Comparison of ENCODE assay signal across 8 cellular contexts in genomic region chr7:16431646-16432424, GRCh38. TPM values are rescaled to one million over a fixed set of nuclear protein-coding genes. Genes with fewer than 3 reads are reported as not detected.
DNase-seq lines count a peak whose midpoint lies in the region; ATAC-seq and TF ChIP-seq lines count a peak whose summit lies in the region.

No MANE protein-coding gene starts in this region.

- H3K27ac Mint-ChIP-seq in activated CD8-positive, alpha-beta memory T cell treated with anti-CD3 and anti-CD28 coated beads, Interleukin-2, amount 10 ng/mL, durations not matched to agents 7 days and 5 days: no peak overlapping the region
- no peak overlapping the region for H3K27ac Mint-ChIP-seq in activated CD8-positive, alpha-beta T cell treated with anti-CD3 and anti-CD28 coated beads for 36 hours
- no peak overlapping the region for H3K27ac Mint-ChIP-seq in activated T-helper 1 cell treated with anti-CD3 and anti-CD28 coated beads, Interleukin-12 subunit alpha, Interleukin-12 subunit beta, Interleukin-2, Interleukin-4 antibody, amounts not matched to agents 30 ng/mL and 10 ng/mL and 1 ng/mL, durations not matched to agents 14 hours and 24 hours and 36 hours

- H4K20me1 ChIP-seq in hepatocyte (ENCODE audit: insufficient read depth, poor library complexity, severe bottlenecking): no peaks in the 10 kb centered on the region

- in situ Hi-C loops in transverse colon (cut with MboI; ENCODE audit: low pct_ligation_motif_present in 1 of 4, low pct_unique_long_range_greater_than_20kb in 1 of 4, low sequenced_read_pairs in 3 of 4): loop anchor here in 2 of 4 donors (10.0 to 25.0 kb wide), 2 partner anchors 130 to 133 kb away; no protein-coding TSS in a partner anchor

- H3K27me3 Mint-ChIP-seq in activated CD8-positive, alpha-beta memory T cell treated with anti-CD3 and anti-CD28 coated beads, Interleukin-2, amount 10 ng/mL, durations not matched to agents 7 days and 5 days: no peaks in the 10 kb centered on the region
- H3K27me3 Mint-ChIP-seq in activated CD8-positive, alpha-beta T cell treated with anti-CD3 and anti-CD28 coated beads for 36 hours: no peaks in the 10 kb centered on the region
- peaks cover 8% of the 10 kb centered on the region for H3K27me3 Mint-ChIP-seq in activated T-helper 1 cell treated with anti-CD3 and anti-CD28 coated beads, Interleukin-12 subunit alpha, Interleukin-12 subunit beta, Interleukin-2, Interleukin-4 antibody, amounts not matched to agents 30 ng/mL and 10 ng/mL and 1 ng/mL, durations not matched to agents 14 hours and 24 hours and 36 hours (ENCODE audit: insufficient read depth)

- TF ChIP-seq POLR2A in transverse colon (IDR thresholded peaks at IDR 0.05): no peak

- peak; percentile 43 for DNase-seq in activated CD8-positive, alpha-beta memory T cell treated with anti-CD3 and anti-CD28 coated beads, Interleukin-2, amount 10 ng/mL, durations not matched to agents 7 days and 5 days
- no peak for DNase-seq in activated CD8-positive, alpha-beta memory T cell treated with anti-CD3 and anti-CD28 coated beads, Interleukin-2, amount 50 U/mL, for 4 hours
- DNase-seq in MV-4-11 (lab: John Stamatoyannopoulos, UW) (peak; percentile 7), hepatocyte (ENCODE audit: low spot score) (peak; percentile 46), transverse colon (peak; percentile 35)
- peak; percentile 54 for DNase-seq in activated CD8-positive, alpha-beta T cell treated with anti-CD3 and anti-CD28 coated beads for 36 hours
- DNase-seq in activated T-helper 1 cell treated with anti-CD3 and anti-CD28 coated beads, Interleukin-12 subunit alpha, Interleukin-12 subunit beta, Interleukin-2, Interleukin-4 antibody, amounts not matched to agents 30 ng/mL and 10 ng/mL and 1 ng/mL, durations not matched to agents 14 hours and 24 hours and 36 hours (ENCODE audit: low spot score): no peak

- TF ChIP-seq CTCF in activated CD8-positive, alpha-beta T cell treated with anti-CD3 and anti-CD28 coated beads for 36 hours (IDR thresholded peaks at IDR 0.05): peak; percentile 52
- TF ChIP-seq CTCF in hepatocyte (IDR thresholded peaks at IDR 0.05; ENCODE audit: poor library complexity): peak; percentile 48
- TF ChIP-seq CTCF in transverse colon (IDR thresholded peaks at IDR 0.05): peak; percentile 27 to 70 (median 51)

- no peaks in the 10 kb centered on the region for H3K9me2 ChIP-seq in hepatocyte (replicated peaks; ENCODE audit: insufficient read depth)

- CTCF ChIA-PET in activated CD8-positive, alpha-beta memory T cell treated with anti-CD3 and anti-CD28 coated beads, Interleukin-2, amount 10 ng/mL, durations not matched to agents 7 days and 5 days (lab: Charles Lee): interaction anchor here (1.4 to 6.0 kb wide), 5 partner anchors 10 to 134 kb away, joined by 3 to 49 read pairs (median 7); partner anchors contain the start of gene CRPPA
- CTCF ChIA-PET in activated CD8-positive, alpha-beta T cell treated with anti-CD3 and anti-CD28 coated beads for 36 hours (lab: Charles Lee): interaction anchor here (0.6 to 5.4 kb wide), 9 partner anchors 11 to 134 kb away, joined by 3 to 63 read pairs (median 3); partner anchors contain the start of gene CRPPA

- no peak overlapping the region for H2AFZ ChIP-seq in hepatocyte

- no peaks in the 10 kb centered on the region for H3K36me3 ChIP-seq in hepatocyte (replicated peaks; ENCODE audit: insufficient read depth, low read depth)
- no peaks in the 10 kb centered on the region for H3K36me3 ChIP-seq in transverse colon

- H3K27ac ChIP-seq in hepatocyte (no peak overlapping the region), transverse colon (no peak overlapping the region)

- intact Hi-C loops in activated CD8-positive, alpha-beta T cell treated with anti-CD3 and anti-CD28 coated beads for 36 hours (cut with micrococcal nuclease): loop anchor here (1.0 kb wide), 1 partner anchor 133 kb away; no protein-coding TSS in a partner anchor
- intact Hi-C loops in transverse colon (cut with DNase I; ENCODE audit: low total_unique reads): no loop called here
- intact Hi-C loops in activated T-helper 1 cell treated with anti-CD3 and anti-CD28 coated beads, Interleukin-12 subunit alpha, Interleukin-12 subunit beta, Interleukin-2, Interleukin-4 antibody, amounts not matched to agents 30 ng/mL and 10 ng/mL and 1 ng/mL, durations not matched to agents 14 hours and 24 hours and 36 hours (cut with micrococcal nuclease): loop anchor here (1.0 kb wide), 2 partner anchors 133 to 486 kb away; no protein-coding TSS in a partner anchor

- H3K27me3 ChIP-seq in hepatocyte (no peaks in the 10 kb centered on the region), transverse colon (no peaks in the 10 kb centered on the region)

- H3K4me1 ChIP-seq in hepatocyte (ENCODE audit: insufficient read depth) (no peaks in the 10 kb centered on the region), transverse colon (peaks cover 0 to 4% (median 0%) of the 10 kb centered on the region in 4 donors)

- peak; percentile 76 for ATAC-seq in activated CD8-positive, alpha-beta memory T cell treated with anti-CD3 and anti-CD28 coated beads, Interleukin-2, amount 10 ng/mL, durations not matched to agents 7 days and 5 days
- ATAC-seq in GM21825 (IDR thresholded peaks at IDR 0.05; ENCODE audit: unreplicated experiment): peak; percentile 61
- ATAC-seq in activated CD8-positive, alpha-beta T cell treated with anti-CD3 and anti-CD28 coated beads for 36 hours: peak; percentile 74

- no peak for TF ChIP-seq EP300 in transverse colon (IDR thresholded peaks at IDR 0.05; ENCODE audit: low read depth)

- 81% methylated on average over 2 of the region's 2 CpGs for whole genome bisulfite sequencing in hepatocyte (ENCODE audit: low lambda C conversion rate, missing lambda C conversion rate)
- WGBS in transverse colon (ENCODE audit: low coverage in 1 of 2), 2 donors: 80 to 93% methylated on average over 2 of the region's 2 CpGs

- peaks cover 8% of the 10 kb centered on the region for H3K4me1 Mint-ChIP-seq in activated CD8-positive, alpha-beta memory T cell treated with anti-CD3 and anti-CD28 coated beads, Interleukin-2, amount 10 ng/mL, durations not matched to agents 7 days and 5 days
- no peaks in the 10 kb centered on the region for H3K4me1 Mint-ChIP-seq in activated CD8-positive, alpha-beta T cell treated with anti-CD3 and anti-CD28 coated beads for 36 hours (ENCODE audit: low read depth)
- no peaks in the 10 kb centered on the region for H3K4me1 Mint-ChIP-seq in activated T-helper 1 cell treated with anti-CD3 and anti-CD28 coated beads, Interleukin-12 subunit alpha, Interleukin-12 subunit beta, Interleukin-2, Interleukin-4 antibody, amounts not matched to agents 30 ng/mL and 10 ng/mL and 1 ng/mL, durations not matched to agents 14 hours and 24 hours and 36 hours (ENCODE audit: low read depth)

- H3K4me3 Mint-ChIP-seq in activated CD8-positive, alpha-beta memory T cell treated with anti-CD3 and anti-CD28 coated beads, Interleukin-2, amount 10 ng/mL, durations not matched to agents 7 days and 5 days: no peak overlapping the region
- H3K4me3 Mint-ChIP-seq in activated CD8-positive, alpha-beta T cell treated with anti-CD3 and anti-CD28 coated beads for 36 hours: no peak overlapping the region
- no peak overlapping the region for H3K4me3 Mint-ChIP-seq in activated T-helper 1 cell treated with anti-CD3 and anti-CD28 coated beads, Interleukin-12 subunit alpha, Interleukin-12 subunit beta, Interleukin-2, Interleukin-4 antibody, amounts not matched to agents 30 ng/mL and 10 ng/mL and 1 ng/mL, durations not matched to agents 14 hours and 24 hours and 36 hours

- H3K9me3 ChIP-seq in hepatocyte (ENCODE audit: low read depth) (no peaks in the 10 kb centered on the region), transverse colon (no peaks in the 10 kb centered on the region)

- no peaks in the 10 kb centered on the region for H3K79me2 ChIP-seq in hepatocyte

- no peaks in the 10 kb centered on the region for H3K36me3 Mint-ChIP-seq in activated CD8-positive, alpha-beta memory T cell treated with anti-CD3 and anti-CD28 coated beads, Interleukin-2, amount 10 ng/mL, durations not matched to agents 7 days and 5 days
- H3K36me3 Mint-ChIP-seq in activated CD8-positive, alpha-beta T cell treated with anti-CD3 and anti-CD28 coated beads for 36 hours (ENCODE audit: low read depth): no peaks in the 10 kb centered on the region
- H3K36me3 Mint-ChIP-seq in activated T-helper 1 cell treated with anti-CD3 and anti-CD28 coated beads, Interleukin-12 subunit alpha, Interleukin-12 subunit beta, Interleukin-2, Interleukin-4 antibody, amounts not matched to agents 30 ng/mL and 10 ng/mL and 1 ng/mL, durations not matched to agents 14 hours and 24 hours and 36 hours (ENCODE audit: low read depth): no peaks in the 10 kb centered on the region

- no peaks in the 10 kb centered on the region for H3K9me3 Mint-ChIP-seq in activated CD8-positive, alpha-beta memory T cell treated with anti-CD3 and anti-CD28 coated beads, Interleukin-2, amount 10 ng/mL, durations not matched to agents 7 days and 5 days (ENCODE audit: low read depth)
- no peaks in the 10 kb centered on the region for H3K9me3 Mint-ChIP-seq in activated CD8-positive, alpha-beta T cell treated with anti-CD3 and anti-CD28 coated beads for 36 hours
- H3K9me3 Mint-ChIP-seq in activated T-helper 1 cell treated with anti-CD3 and anti-CD28 coated beads, Interleukin-12 subunit alpha, Interleukin-12 subunit beta, Interleukin-2, Interleukin-4 antibody, amounts not matched to agents 30 ng/mL and 10 ng/mL and 1 ng/mL, durations not matched to agents 14 hours and 24 hours and 36 hours: no peaks in the 10 kb centered on the region

- no peak overlapping the region for H3K4me2 ChIP-seq in hepatocyte

- POLR2A ChIA-PET in activated CD8-positive, alpha-beta T cell treated with anti-CD3 and anti-CD28 coated beads for 36 hours (lab: Charles Lee): interaction anchor here (3.4 kb wide), 1 partner anchor 11 kb away, joined by 22 read pairs; the partner anchor contains the start of gene CRPPA

- H3K4me3 ChIP-seq in hepatocyte (no peak overlapping the region), transverse colon (no peak overlapping the region)

RNA-seq across cellular contexts. Expression of gene CRPPA, which starts 10.5 kb away (rescaled TPM):
- total RNA-seq in activated CD8-positive, alpha-beta memory T cell treated with anti-CD3 and anti-CD28 coated beads, Interleukin-2, amount 10 ng/mL, durations not matched to agents 7 days and 5 days: 1 to 10 TPM; 1.1 to 1.2 TPM
- total RNA-seq in activated CD8-positive, alpha-beta T cell treated with anti-CD3 and anti-CD28 coated beads for 36 hours: 1 to 10 TPM; 1.4 to 1.6 TPM
- total RNA-seq in hepatocyte (3.4 and 4.4 TPM in 2 replicates), transverse colon (1 to 10 TPM in 3 of 4 donors, under 1 TPM in 1; 0.80 to 2.6 (median 1.8) TPM)
- 2.5 and 3.3 TPM in 2 replicates for polyA plus RNA-seq in hepatocyte
- 0.91 and 1.1 TPM in 2 replicates for total RNA-seq in activated T-helper 1 cell treated with anti-CD3 and anti-CD28 coated beads, Interleukin-12 subunit alpha, Interleukin-12 subunit beta, Interleukin-2, Interleukin-4 antibody, amounts not matched to agents 30 ng/mL and 10 ng/mL and 1 ng/mL, durations not matched to agents 14 hours and 24 hours and 36 hours

RNA-seq across cellular contexts. Expression of gene SOSTDC1, which starts 33.7 kb away (rescaled TPM):
- not detected for total RNA-seq in activated CD8-positive, alpha-beta memory T cell treated with anti-CD3 and anti-CD28 coated beads, Interleukin-2, amount 10 ng/mL, durations not matched to agents 7 days and 5 days
- total RNA-seq in activated CD8-positive, alpha-beta T cell treated with anti-CD3 and anti-CD28 coated beads for 36 hours: not detected
- total RNA-seq in hepatocyte (65.8 and 71.5 TPM in 2 replicates), transverse colon (10 to 100 TPM in 1 of 4 donors, 1 to 10 TPM in 3; 1.5 to 23.2 (median 4.0) TPM)
- 30.9 and 38.5 TPM in 2 replicates for polyA plus RNA-seq in hepatocyte
- not detected in 2 replicates for total RNA-seq in activated T-helper 1 cell treated with anti-CD3 and anti-CD28 coated beads, Interleukin-12 subunit alpha, Interleukin-12 subunit beta, Interleukin-2, Interleukin-4 antibody, amounts not matched to agents 30 ng/mL and 10 ng/mL and 1 ng/mL, durations not matched to agents 14 hours and 24 hours and 36 hours

Comparison
In these comparisons a context has a peak if more than half of its experiments do, and no peak if none do; other contexts are left out.
1. DNase-seq: peak in activated CD8-positive, alpha-beta memory T cell treated with anti-CD3 and anti-CD28 coated beads, Interleukin-2, amount 10 ng/mL, durations not matched to agents 7 days and 5 days (single experiment), MV-4-11 (single experiment), activated CD8-positive, alpha-beta T cell treated with anti-CD3 and anti-CD28 coated beads for 36 hours (single experiment), hepatocyte (single experiment) and transverse colon (single experiment); none in activated CD8-positive, alpha-beta memory T cell treated with anti-CD3 and anti-CD28 coated beads, Interleukin-2, amount 50 U/mL, for 4 hours (single experiment) and activated T-helper 1 cell treated with anti-CD3 and anti-CD28 coated beads, Interleukin-12 subunit alpha, Interleukin-12 subunit beta, Interleukin-2, Interleukin-4 antibody, amounts not matched to agents 30 ng/mL and 10 ng/mL and 1 ng/mL, durations not matched to agents 14 hours and 24 hours and 36 hours (single experiment).
2. Peak in every context shown above with its lines, with median percentiles within 50 percentile points of each other: ATAC-seq and CTCF ChIP-seq.